Comparison of ENCODE assay signal across 11 cellular contexts in the genomic region with DNA sequence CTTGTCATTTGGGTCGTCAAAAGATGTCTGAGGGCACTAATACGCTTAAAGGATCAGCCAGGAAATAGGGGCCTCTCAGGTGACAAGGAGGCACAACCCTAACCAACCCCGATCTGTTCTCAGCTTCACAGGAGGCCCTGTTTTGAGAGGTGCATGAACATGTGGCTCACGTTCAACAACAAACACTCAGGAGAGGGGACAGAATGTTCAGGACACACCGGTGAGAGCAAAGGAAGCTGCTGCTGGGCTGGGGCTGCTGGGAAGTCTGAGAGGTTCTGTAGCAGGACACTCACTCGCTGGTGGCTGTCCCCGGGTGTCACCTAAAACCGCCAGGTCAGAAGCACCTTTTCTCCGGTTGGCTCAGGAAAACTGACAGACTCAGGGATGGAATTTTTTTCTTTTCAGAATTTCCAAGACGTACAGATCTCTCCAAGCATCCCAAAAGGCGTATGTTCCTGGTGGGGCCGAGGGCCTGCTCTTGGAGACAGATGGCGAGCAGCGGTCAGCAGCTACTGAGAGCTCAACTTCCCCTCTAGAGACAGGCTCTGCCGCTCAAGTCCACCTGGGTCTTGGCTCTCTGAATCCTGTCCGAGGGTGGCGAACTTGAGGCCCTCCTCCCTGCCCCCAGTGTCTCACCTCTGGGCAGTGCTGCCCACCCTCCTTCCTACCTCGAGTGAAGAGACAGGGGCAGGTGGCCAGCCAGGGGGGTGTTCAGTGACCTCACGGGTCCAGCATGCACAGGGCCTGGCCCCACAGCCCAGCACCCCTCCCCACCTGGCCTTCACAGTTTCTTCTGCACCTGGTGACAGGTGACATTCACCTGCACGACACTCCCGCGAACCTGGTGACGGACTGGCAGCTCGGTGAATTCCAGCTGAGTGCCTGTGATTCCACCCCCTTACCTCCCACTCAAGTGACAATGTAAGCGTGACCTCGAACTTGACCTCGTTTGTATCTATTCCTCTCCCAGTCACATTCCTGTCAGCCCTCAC. TPM values are rescaled to one million over a fixed set of nuclear protein-coding genes. Genes with fewer than 3 reads are reported as not detected.
DNase-seq lines count a peak whose midpoint lies in the region; ATAC-seq, FAIRE-seq and TF ChIP-seq lines count a peak whose summit lies in the region.
"Had no signal": no experiment of that assay in that cellular context is flagged by ENCODE, and none has a peak within 500 bp of the region (broad histone marks: within the 10 kb centered on the region; RNA-seq: fewer than 3 reads in every experiment).

No MANE protein-coding gene starts in this region.

- H4K8ac ChIP-seq in mesenchymal stem cell (ENCODE audit: low read length) = peak overlapping the region; percentile 65

- TF ChIP-seq CTCF in Caco-2 (IDR thresholded peaks at IDR 0.05; ENCODE audit: insufficient read depth in 1 of 2, low read depth in 1 of 2, low read length in 1 of 2, severe bottlenecking in 1 of 2, unreplicated experiment in 1 of 2) = no peak
- TF ChIP-seq CTCF in astrocyte (IDR thresholded peaks at IDR 0.05; ENCODE audit: insufficient read depth, low read depth, low read length) = no peak

- H3K4me3 ChIP-seq in Caco-2 (ENCODE audit: low read depth, low read length) = no peak overlapping the region
- no peak overlapping the region for H3K4me3 ChIP-seq in astrocyte (ENCODE audit: insufficient read depth, low read depth, low read length)
- no peak overlapping the region for H3K4me3 ChIP-seq in mesenchymal stem cell (ENCODE audit: insufficient read depth in 1 of 2, low read depth in 1 of 2, low read length in 2 of 2)
- H3K4me3 ChIP-seq: breast epithelium, tibial artery had no signal

- H3K27me3 Mint-ChIP-seq in Caco-2 (ENCODE audit: insufficient read depth, unreplicated experiment) (no peaks in the 10 kb centered on the region), astrocyte (ENCODE audit: low read depth, unreplicated experiment) (no peaks in the 10 kb centered on the region)

- H3K9me3 Mint-ChIP-seq in Caco-2 (ENCODE audit: unreplicated experiment) (no peaks in the 10 kb centered on the region), astrocyte (ENCODE audit: unreplicated experiment) (no peaks in the 10 kb centered on the region)

- H3K36me3 ChIP-seq in Caco-2 (ENCODE audit: control insufficient read depth, insufficient read depth, low read length) (no peaks in the 10 kb centered on the region; the same call in 1 of the 2 replicates), astrocyte (ENCODE audit: insufficient read depth, low read length) (peaks cover 8% of the 10 kb centered on the region), mesenchymal stem cell (ENCODE audit: control insufficient read depth in 1 of 2, insufficient read depth in 2 of 2, low read depth in 1 of 2, low read length in 2 of 2) (peaks cover 35 to 60% of the 10 kb centered on the region in 2 experiments)
- H3K36me3 ChIP-seq: breast epithelium had no signal

- H3K4me1 Mint-ChIP-seq in Caco-2 (ENCODE audit: low read depth, unreplicated experiment) (peaks cover 6% of the 10 kb centered on the region), astrocyte (ENCODE audit: low read depth, unreplicated experiment) (peaks cover 18% of the 10 kb centered on the region)

- no peak overlapping the region for H3K4me3 Mint-ChIP-seq in Caco-2 (ENCODE audit: unreplicated experiment)
- no peak overlapping the region for H3K4me3 Mint-ChIP-seq in astrocyte (ENCODE audit: unreplicated experiment)

- no TSS peak for BruUV-seq in Caco-2 (replicated peaks; lab: Mats Ljungman, UMichigan)

- H3K9me3 ChIP-seq in Caco-2 (no peaks in the 10 kb centered on the region), astrocyte (ENCODE audit: insufficient read depth, low read depth, low read length) (no peaks in the 10 kb centered on the region), mesenchymal stem cell (ENCODE audit: control insufficient read depth, low read length) (no peaks in the 10 kb centered on the region)
- H3K9me3 ChIP-seq: breast epithelium, tibial artery had no signal

- H3K23ac ChIP-seq in mesenchymal stem cell (ENCODE audit: low read length in 2 of 2) = no peak overlapping the region

- H2BK5ac ChIP-seq in mesenchymal stem cell (ENCODE audit: low read depth, low read length, poor library complexity, severe bottlenecking) = no peak overlapping the region

- H2AK5ac ChIP-seq in mesenchymal stem cell (ENCODE audit: low read length, severe bottlenecking) = no peak overlapping the region

- DNase-seq in Caco-2 (peak in 1 of 2 experiments; percentile 47), NCI-H1105 (lab: John Stamatoyannopoulos, UW) (peak; percentile 39), astrocyte (ENCODE audit: low read depth) (no peak), mesenchymal stem cell (no peak), LoVo (ENCODE audit: low spot score) (no peak)
- DNase-seq: NCI-H1694 treated with DMSO at 0.1 percent for 48 hours had no signal

- H3K79me2 ChIP-seq in astrocyte (ENCODE audit: insufficient read depth, low read length) = no peaks in the 10 kb centered on the region

- no peak overlapping the region for H3K27ac ChIP-seq in astrocyte (ENCODE audit: low read depth, low read length)
- H3K27ac ChIP-seq in mesenchymal stem cell (ENCODE audit: low read length, poor library complexity, severe bottlenecking) = no peak overlapping the region

- H2AFZ ChIP-seq in astrocyte (ENCODE audit: low read depth, low read length) (no peak overlapping the region), mesenchymal stem cell (ENCODE audit: low read depth, low read length) (no peak overlapping the region)

- no peak overlapping the region for H3K14ac ChIP-seq in mesenchymal stem cell (ENCODE audit: low read length in 2 of 2)

- ATAC-seq in HG03354 (IDR thresholded peaks at IDR 0.05; ENCODE audit: poor library complexity, severe bottlenecking, unreplicated experiment) (no peak), GM21423 (IDR thresholded peaks at IDR 0.05; ENCODE audit: unreplicated experiment) (no peak), GM21390 (IDR thresholded peaks at IDR 0.05; ENCODE audit: unreplicated experiment) (no peak)

- H3K18ac ChIP-seq in mesenchymal stem cell (ENCODE audit: low read depth in 1 of 2, low read length in 2 of 2) = peak overlapping the region in 1 of 2 experiments; percentile 28

- H4K20me1 ChIP-seq in astrocyte (ENCODE audit: insufficient read depth, low read length) = peaks cover 38% of the 10 kb centered on the region

- H2BK15ac ChIP-seq in mesenchymal stem cell (ENCODE audit: low read depth, poor library complexity, severe bottlenecking) = no peak overlapping the region

- 86% methylated on average over 27 of the region's 27 CpGs for WGBS in mesenchymal stem cell

- H4K91ac ChIP-seq in mesenchymal stem cell (ENCODE audit: low read length) = peak overlapping the region; percentile 22

- H3K9ac ChIP-seq in astrocyte (ENCODE audit: low read length) = no peak overlapping the region
- no peak overlapping the region for H3K9ac ChIP-seq in mesenchymal stem cell (ENCODE audit: low read length)

- intact Hi-C loops in Caco-2 (cut with micrococcal nuclease; ENCODE audit: unreplicated experiment) = no loop called here

- H3K27me3 ChIP-seq in Caco-2 (replicated peaks; ENCODE audit: control insufficient read depth, insufficient read depth, low read length) = no peaks in the 10 kb centered on the region
- no peaks in the 10 kb centered on the region for H3K27me3 ChIP-seq in astrocyte (ENCODE audit: insufficient read depth, low read length)
- H3K27me3 ChIP-seq in mesenchymal stem cell (ENCODE audit: control insufficient read depth in 1 of 2, insufficient read depth in 1 of 2, low read length in 2 of 2) = no peaks in the 10 kb centered on the region
- H3K27me3 ChIP-seq: breast epithelium, tibial artery had no signal

- peak overlapping the region; percentile 65 for H3K27ac Mint-ChIP-seq in Caco-2 (ENCODE audit: unreplicated experiment)
- peak overlapping the region; percentile 80 for H3K27ac Mint-ChIP-seq in astrocyte (ENCODE audit: unreplicated experiment)

- no peak overlapping the region for H2BK12ac ChIP-seq in mesenchymal stem cell (ENCODE audit: low read length in 2 of 2)

- H3K79me1 ChIP-seq in mesenchymal stem cell (replicated peaks; ENCODE audit: low read length, poor library complexity, severe bottlenecking) = peaks cover 23% of the 10 kb centered on the region

- FAIRE-seq in astrocyte (lab: Jason Lieb, UNC) = no peak

- H3K4me2 ChIP-seq in astrocyte (ENCODE audit: low read length) (no peak overlapping the region), mesenchymal stem cell (ENCODE audit: low read length, poor library complexity, severe bottlenecking) (no peak overlapping the region)

- H3K4me1 ChIP-seq in Caco-2 (no peaks in the 10 kb centered on the region), astrocyte (ENCODE audit: insufficient read depth, low read length) (peaks cover 7% of the 10 kb centered on the region), mesenchymal stem cell (ENCODE audit: control insufficient read depth, insufficient read depth, low read depth, low read length) (peaks cover 18% of the 10 kb centered on the region)

- H3K36me3 Mint-ChIP-seq in Caco-2 (ENCODE audit: insufficient read depth, unreplicated experiment) = peaks cover 89% of the 10 kb centered on the region
- H3K36me3 Mint-ChIP-seq in astrocyte (ENCODE audit: low read depth, unreplicated experiment) = peaks cover 9% of the 10 kb centered on the region

- CTCF ChIA-PET in Caco-2 (lab: Charles Lee) = interaction anchor here (1.0 kb wide), 1 partner anchor 306 kb away, joined by 3 read pairs; no protein-coding TSS in a partner anchor

- POLR2A ChIA-PET in Caco-2 (lab: Charles Lee) = no interaction called here

- no peak overlapping the region for H2BK120ac ChIP-seq in mesenchymal stem cell (ENCODE audit: low read depth, low read length)

- no peak overlapping the region for H3K4ac ChIP-seq in mesenchymal stem cell (ENCODE audit: low read depth in 1 of 2, low read length in 2 of 2)

RNA-seq across cellular contexts. Expression of a gene that starts 22.9 kb away (rescaled TPM):
- 161 and 164 TPM in 2 replicates for total RNA-seq in Caco-2 (2022)
- total RNA-seq in astrocyte = 48.0 and 53.6 TPM in 2 replicates
- polyA plus RNA-seq in mesenchymal stem cell (2013, experiment 1 of 2) = 20.4 TPM
- polyA plus RNA-seq in mesenchymal stem cell (2013, experiment 2 of 2) = 19.2 TPM
